In genomic region chr16:28162326-28162877, GRCh38 we compare ENCODE assay signal across 1 cellular context.
TF ChIP-seq lines count a peak whose summit lies in the region.

No MANE protein-coding gene starts in this region.

TF ChIP-seq in HepG2, 621 proteins besides CTCF, POLR2A, EP300 and RAD21:
- TF ChIP-seq GPBP1L1 (CRISPR knock-in tag; IDR thresholded peaks at IDR 0.05) (no peak), NCOR1 (IDR thresholded peaks at IDR 0.05; ENCODE audit: borderline replicate concordance, low read length) (no peak), MED13 (CRISPR knock-in tag; IDR thresholded peaks at IDR 0.05) (no peak), GZF1 (CRISPR knock-in tag; IDR thresholded peaks at IDR 0.05) (no peak), TOE1 (CRISPR knock-in tag; IDR thresholded peaks at IDR 0.05) (no peak), NR2C2 (CRISPR knock-in tag; IDR thresholded peaks at IDR 0.05; ENCODE audit: borderline replicate concordance) (no peak), FOXO4 (CRISPR knock-in tag; conservative IDR thresholded peaks at IDR 0.05) (no peak), HINFP (CRISPR knock-in tag; IDR thresholded peaks at IDR 0.05; ENCODE audit: low read depth) (no peak)
